In genomic region chr7:107048783-107049418, GRCh38 we compare ENCODE assay signal across 20 cellular contexts.
"Had no signal": no experiment of that assay in that cellular context is flagged by ENCODE, and none has a peak within 500 bp of the region (broad histone marks: within the 10 kb centered on the region; RNA-seq: fewer than 3 reads in every experiment).

No MANE protein-coding gene starts in this region.

- H3K9me3 Mint-ChIP-seq: activated CD4-positive, alpha-beta T cell treated with anti-CD3 and anti-CD28 coated beads, Interleukin-2, amount 10 ng/mL, durations not matched to agents 24 days and 14 days; activated naive CD8-positive, alpha-beta T cell treated with anti-CD3 and anti-CD28 coated beads, Interleukin-2, amount 10 ng/mL, durations not matched to agents 7 days and 5 days; activated T-cell treated with anti-CD3 and anti-CD28 coated beads, Interleukin-2, amount 50 U/mL, for 24 hours; activated T-helper 2 cell treated with anti-CD3 and anti-CD28 coated beads, Interferon-gamma antibody, Interleukin-2, Interleukin-4, amounts not matched to agents 10 μg/mL and 5 μg/mL and 100 μg/mL, durations not matched to agents 14 hours and 24 hours and 36 hours; natural killer cell; stimulated activated naive B cell treated with anti-CD40 and anti-IgM and Interleukin-4, amounts not matched to agents 10 μg/mL and 1 μg/mL and 100 μg/mL, for 72 hours had no signal

- ATAC-seq: activated CD8-positive, alpha-beta T cell treated with anti-CD3 and anti-CD28 coated beads, Interleukin-2, amount 10 ng/mL, durations not matched to agents 7 days and 5 days; lower lobe of right lung; natural killer cell; stimulated activated naive B cell treated with anti-CD40 and anti-IgM and Interleukin-4, amounts not matched to agents 10 μg/mL and 1 μg/mL and 100 μg/mL, for 72 hours had no signal

- H3K9me3 ChIP-seq: ascending aorta, breast epithelium, esophagus muscularis mucosa, lower lobe of right lung, tibial artery had no signal

- H3K36me3 Mint-ChIP-seq: natural killer cell; stimulated activated naive B cell treated with anti-CD40 and anti-IgM and Interleukin-4, amounts not matched to agents 10 μg/mL and 1 μg/mL and 100 μg/mL, for 72 hours had no signal

- H3K27ac ChIP-seq: ascending aorta, breast epithelium, esophagus muscularis mucosa, lower lobe of right lung, tibial artery had no signal

- FAIRE-seq: keratinocyte, urothelium cell line had no signal

- H3K4me3 ChIP-seq: ascending aorta, breast epithelium, esophagus muscularis mucosa, lower lobe of right lung, tibial artery had no signal

- H3K4me3 Mint-ChIP-seq: activated CD4-positive, alpha-beta T cell treated with anti-CD3 and anti-CD28 coated beads, Interleukin-2, amount 10 ng/mL, durations not matched to agents 24 days and 14 days; activated CD8-positive, alpha-beta T cell treated with anti-CD3 and anti-CD28 coated beads, Interleukin-2, amount 10 ng/mL, durations not matched to agents 7 days and 5 days; activated naive CD8-positive, alpha-beta T cell treated with anti-CD3 and anti-CD28 coated beads, Interleukin-2, amount 10 ng/mL, durations not matched to agents 7 days and 5 days; activated T-cell treated with anti-CD3 and anti-CD28 coated beads, Interleukin-2, amount 50 U/mL, for 24 hours; natural killer cell; stimulated activated naive B cell treated with anti-CD40 and anti-IgM and Interleukin-4, amounts not matched to agents 10 μg/mL and 1 μg/mL and 100 μg/mL, for 72 hours had no signal

- H3K27ac Mint-ChIP-seq: activated CD4-positive, alpha-beta T cell treated with anti-CD3 and anti-CD28 coated beads, Interleukin-2, amount 10 ng/mL, durations not matched to agents 24 days and 14 days; activated CD8-positive, alpha-beta T cell treated with anti-CD3 and anti-CD28 coated beads, Interleukin-2, amount 10 ng/mL, durations not matched to agents 7 days and 5 days; activated naive CD8-positive, alpha-beta T cell treated with anti-CD3 and anti-CD28 coated beads, Interleukin-2, amount 10 ng/mL, durations not matched to agents 7 days and 5 days; activated T-cell treated with anti-CD3 and anti-CD28 coated beads, Interleukin-2, amount 50 U/mL, for 24 hours; activated T-helper 2 cell treated with anti-CD3 and anti-CD28 coated beads, Interferon-gamma antibody, Interleukin-2, Interleukin-4, amounts not matched to agents 10 μg/mL and 5 μg/mL and 100 μg/mL, durations not matched to agents 14 hours and 24 hours and 36 hours; natural killer cell; stimulated activated naive B cell treated with anti-CD40 and anti-IgM and Interleukin-4, amounts not matched to agents 10 μg/mL and 1 μg/mL and 100 μg/mL, for 72 hours had no signal

- H3K27me3 ChIP-seq: ascending aorta, breast epithelium, esophagus muscularis mucosa, tibial artery had no signal

- H3K36me3 ChIP-seq: ascending aorta, breast epithelium, esophagus muscularis mucosa, lower lobe of right lung, tibial artery had no signal

- DNase-seq: activated CD4-positive, alpha-beta T cell treated with anti-CD3 and anti-CD28 coated beads, Interleukin-2, amount 10 ng/mL, durations not matched to agents 24 days and 14 days; activated CD8-positive, alpha-beta T cell treated with anti-CD3 and anti-CD28 coated beads, Interleukin-2, amount 10 ng/mL, durations not matched to agents 7 days and 5 days; activated naive CD4-positive, alpha-beta T cell treated with Interleukin-2 at 50 U/mL for 16 hours; activated naive CD8-positive, alpha-beta T cell treated with anti-CD3 and anti-CD28 coated beads, Interleukin-2, amount 10 ng/mL, durations not matched to agents 7 days and 5 days; activated T-cell treated with anti-CD3 and anti-CD28 coated beads, Interleukin-2, amount 50 U/mL, for 24 hours; cortex of kidney; effector CD8-positive, alpha-beta T cell; hippocampal formation; lower lobe of right lung; natural killer cell; nucleus accumbens; stimulated activated naive B cell treated with anti-CD40 and anti-IgM and Interleukin-4, amounts not matched to agents 10 μg/mL and 1 μg/mL and 100 μg/mL, for 72 hours; T1000; tibial artery had no signal
